16 cellular contexts compared by ENCODE assay signal in the genomic region with DNA sequence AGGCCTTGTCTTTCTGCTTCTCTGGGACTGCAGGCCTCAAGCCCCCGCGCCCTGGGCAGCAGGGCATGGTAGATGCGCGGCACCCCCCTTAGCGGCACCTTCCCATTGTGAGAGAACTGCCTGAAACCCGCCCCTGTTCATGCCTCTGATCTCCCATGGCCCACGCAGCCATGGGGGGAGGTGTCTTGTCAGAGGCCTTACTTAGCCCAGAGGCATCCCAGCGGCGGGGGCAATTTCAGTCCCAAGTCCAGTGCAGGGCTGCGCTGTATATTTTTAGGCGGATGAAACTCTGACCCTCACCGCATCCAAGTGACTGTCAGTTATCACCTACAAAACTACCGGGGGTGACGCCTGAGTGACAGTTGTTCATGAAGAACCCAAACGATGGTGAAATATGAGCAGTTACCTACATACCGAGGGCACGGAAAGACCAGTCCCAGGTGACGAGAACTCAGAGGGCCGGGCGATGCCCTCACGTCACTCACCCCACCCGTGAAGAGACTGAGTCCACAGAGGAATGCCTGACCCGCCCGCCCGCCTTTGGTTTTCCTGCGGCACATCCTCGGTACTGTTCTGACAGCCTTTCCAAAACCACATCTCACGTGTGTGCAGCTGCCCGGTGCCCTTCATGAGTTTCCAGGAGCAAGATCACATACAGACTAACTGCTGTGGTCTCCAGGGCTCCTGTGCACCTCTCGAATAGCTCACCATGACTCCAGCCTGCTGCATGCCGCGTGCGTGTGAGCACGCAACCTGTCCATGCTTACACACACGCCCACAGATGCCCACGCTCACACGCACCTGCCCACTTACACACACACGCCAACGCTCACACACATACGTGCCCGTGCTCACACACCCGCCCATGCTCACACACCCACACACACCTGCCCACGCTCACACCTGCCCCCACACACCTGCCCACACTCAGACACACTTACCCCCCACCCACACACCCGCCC. TPM values are rescaled to one million over a fixed set of nuclear protein-coding genes. Genes with fewer than 3 reads are reported as not detected.
"Had no signal": no experiment of that assay in that cellular context is flagged by ENCODE, and none has a peak within 500 bp of the region (broad histone marks: within the 10 kb centered on the region; RNA-seq: fewer than 3 reads in every experiment).

No MANE protein-coding gene starts in this region.

- H3K36me3 Mint-ChIP-seq: activated naive CD4-positive, alpha-beta T cell treated with anti-CD3 and anti-CD28 coated beads, Interleukin-2, amount 50 U/mL, for 72 hours had no signal

- FAIRE-seq: TTC549 had no signal

- H3K4me3 Mint-ChIP-seq: activated CD4-positive, alpha-beta T cell treated with anti-CD3 and anti-CD28 coated beads, Interleukin-2, amount 10 ng/mL, durations not matched to agents 24 days and 14 days; activated CD8-positive, alpha-beta T cell treated with anti-CD3 and anti-CD28 coated beads for 36 hours; activated T-cell treated with anti-CD3 and anti-CD28 coated beads, Interleukin-2, amount 50 U/mL, for 24 hours; T-helper 2 cell treated with Interferon-gamma antibody and Interleukin-4, amounts not matched to agents 5 μg/mL and 100 μg/mL, for 36 hours had no signal

- DNase-seq: activated CD4-positive, alpha-beta T cell treated with anti-CD3 and anti-CD28 coated beads, Interleukin-2, amount 10 ng/mL, durations not matched to agents 24 days and 14 days; activated CD8-positive, alpha-beta T cell treated with anti-CD3 and anti-CD28 coated beads for 36 hours; activated T-cell treated with anti-CD3 and anti-CD28 coated beads, Interleukin-2, amount 50 U/mL, for 24 hours; adrenal gland; lower lobe of right lung; stimulated activated naive CD8-positive, alpha-beta T cell treated with anti-CD3 and anti-CD28 coated beads, Interleukin-15, Interleukin-2, amounts not matched to agents 100 U/mL and 50 U/mL, for 24 hours; uterus had no signal

- H3K9me3 Mint-ChIP-seq: activated CD4-positive, alpha-beta T cell treated with anti-CD3 and anti-CD28 coated beads, Interleukin-2, amount 10 ng/mL, durations not matched to agents 24 days and 14 days; activated CD8-positive, alpha-beta T cell treated with anti-CD3 and anti-CD28 coated beads for 36 hours; activated naive CD4-positive, alpha-beta T cell treated with anti-CD3 and anti-CD28 coated beads, Interleukin-2, amount 50 U/mL, for 72 hours; activated T-cell treated with anti-CD3 and anti-CD28 coated beads, Interleukin-2, amount 50 U/mL, for 24 hours; activated T-helper 2 cell treated with anti-CD3 and anti-CD28 coated beads, Interferon-gamma antibody, Interleukin-2, Interleukin-4, amounts not matched to agents 10 μg/mL and 5 μg/mL and 100 μg/mL, durations not matched to agents 14 hours and 24 hours and 36 hours; T-helper 2 cell treated with Interferon-gamma antibody and Interleukin-4, amounts not matched to agents 5 μg/mL and 100 μg/mL, for 36 hours had no signal

- H3K27ac Mint-ChIP-seq: activated CD4-positive, alpha-beta T cell treated with anti-CD3 and anti-CD28 coated beads, Interleukin-2, amount 10 ng/mL, durations not matched to agents 24 days and 14 days; activated CD8-positive, alpha-beta T cell treated with anti-CD3 and anti-CD28 coated beads for 36 hours; activated naive CD4-positive, alpha-beta T cell treated with anti-CD3 and anti-CD28 coated beads, Interleukin-2, amount 50 U/mL, for 72 hours; activated T-cell treated with anti-CD3 and anti-CD28 coated beads, Interleukin-2, amount 50 U/mL, for 24 hours; activated T-helper 2 cell treated with anti-CD3 and anti-CD28 coated beads, Interferon-gamma antibody, Interleukin-2, Interleukin-4, amounts not matched to agents 10 μg/mL and 5 μg/mL and 100 μg/mL, durations not matched to agents 14 hours and 24 hours and 36 hours; progenitor cell of endocrine pancreas; T-helper 2 cell treated with Interferon-gamma antibody and Interleukin-4, amounts not matched to agents 5 μg/mL and 100 μg/mL, for 36 hours had no signal

- H3K27ac ChIP-seq: adrenal gland, hepatocyte, lower lobe of right lung, right atrium auricular region, skin epidermis, tibial nerve, uterus had no signal

- H3K27me3 ChIP-seq: adrenal gland, right atrium auricular region, uterus had no signal

- ATAC-seq: activated CD8-positive, alpha-beta T cell treated with anti-CD3 and anti-CD28 coated beads for 36 hours; activated naive CD4-positive, alpha-beta T cell treated with anti-CD3 and anti-CD28 coated beads, Interleukin-2, amount 50 U/mL, for 72 hours; lower lobe of right lung; stimulated activated naive CD8-positive, alpha-beta T cell treated with anti-CD3 and anti-CD28 coated beads, Interleukin-15, Interleukin-2, amounts not matched to agents 100 U/mL and 50 U/mL, for 24 hours had no signal

RNA-seq across cellular contexts. Expression of gene IL17D, which starts 14.4 kb away (rescaled TPM):
- total RNA-seq: activated CD4-positive, alpha-beta T cell treated with anti-CD3 and anti-CD28 coated beads, Interleukin-2, amount 10 ng/mL, durations not matched to agents 24 days and 14 days had no signal
